Comparison of ENCODE assay signal across 9 cellular contexts in genomic region chr10:58963101-58963534, GRCh38.
DNase-seq lines count a peak whose midpoint lies in the region; FAIRE-seq and TF ChIP-seq lines count a peak whose summit lies in the region.
"Had no signal": no experiment of that assay in that cellular context is flagged by ENCODE, and none has a peak within 500 bp of the region (broad histone marks: within the 10 kb centered on the region; RNA-seq: fewer than 3 reads in every experiment).

No MANE protein-coding gene starts in this region.

- H3K9me3 ChIP-seq in H1 (ENCODE audit: insufficient read depth in 2 of 2, low read depth in 1 of 2, low read length in 1 of 2) (no peaks in the 10 kb centered on the region), parathyroid adenoma (ENCODE audit: control insufficient read depth, low read length) (no peaks in the 10 kb centered on the region)

- no peak overlapping the region for H4K91ac ChIP-seq in H1 (replicated peaks; ENCODE audit: insufficient read length, low read length)

- peaks cover 3% of the 10 kb centered on the region; the same call in 1 of the 2 replicates for H3K23me2 ChIP-seq in H1 (ENCODE audit: low read depth, low read length)

- CTCF ChIA-PET in GM10248 (lab: Yijun Ruan, JAX) (interaction anchor here (1.3 to 2.5 kb wide), 2 partner anchors 8 to 118 kb away, joined by 3 to 8 read pairs; no protein-coding TSS in a partner anchor), H1 (lab: Charles Lee; ENCODE audit: partially characterized antibody) (interaction anchor here (1.1 to 2.6 kb wide), 5 partner anchors 11 to 274 kb away, joined by 3 to 16 read pairs (median 4); no protein-coding TSS in a partner anchor)

- H4K5ac ChIP-seq in H1 (ENCODE audit: insufficient read length, low read depth, low read length), result no peak overlapping the region

- H3K4me3 ChIP-seq in H1 (ENCODE audit: extremely low read depth in 1 of 4, insufficient read depth in 2 of 4, low read depth in 3 of 4, low read length in 4 of 4), result no peak overlapping the region
- H3K4me3 ChIP-seq in parathyroid adenoma (ENCODE audit: low read depth, low read length), result no peak overlapping the region

- H3K4me1 ChIP-seq in H1 (replicated peaks in 1 of 4; ENCODE audit: control insufficient read depth in 3 of 4, insufficient read depth in 4 of 4, low read length in 3 of 4), result peaks cover 4 to 20% (median 13%) of the 10 kb centered on the region in 4 experiments; a peak in 6 of 7 replicates
- H3K4me1 ChIP-seq in parathyroid adenoma, result no peaks in the 10 kb centered on the region

- no peaks in the 10 kb centered on the region for H3K79me2 ChIP-seq in H1 (ENCODE audit: control insufficient read depth in 1 of 2, insufficient read depth in 2 of 2, low read length in 2 of 2)
- H3K79me2 ChIP-seq in parathyroid adenoma, result no peaks in the 10 kb centered on the region

- POLR2A ChIA-PET in GM10248 (lab: Yijun Ruan, JAX), result no interaction called here
- POLR2A ChIA-PET in H1 (lab: Charles Lee; ENCODE audit: partially characterized antibody), result interaction anchor here (1.0 to 1.2 kb wide), 2 partner anchors 13 to 19 kb away, joined by 3 read pairs; no protein-coding TSS in a partner anchor

- H2AK5ac ChIP-seq in H1 (ENCODE audit: low read depth, low read length), result no peak overlapping the region

- H3K27ac ChIP-seq in H1 (ENCODE audit: low read depth, low read length) (no peak overlapping the region), parathyroid adenoma (no peak overlapping the region)

- no peak overlapping the region for H2BK12ac ChIP-seq in H1 (ENCODE audit: low read depth, low read length)

- H2AFZ ChIP-seq in H1 (ENCODE audit: low read length), result no peak overlapping the region
- no peak overlapping the region for H2AFZ ChIP-seq in parathyroid adenoma

- H3K56ac ChIP-seq in H1 (replicated peaks; ENCODE audit: insufficient read length, low read depth, low read length), result no peak overlapping the region

- no peak overlapping the region for H2BK120ac ChIP-seq in H1 (replicated peaks; ENCODE audit: low read depth, low read length)

- H2BK20ac ChIP-seq in H1 (ENCODE audit: low read length), result no peak overlapping the region

- no peak for TF ChIP-seq POLR2A in H1 (IDR thresholded peaks at IDR 0.05; ENCODE audit: control extremely low read depth in 1 of 2, low read depth in 2 of 2, low read length in 2 of 2)

- TF ChIP-seq CTCF in GM10248 (IDR thresholded peaks at IDR 0.05; ENCODE audit: control extremely low read depth, extremely low read depth, low read depth, missing control alignments), result peak; percentile 4
- TF ChIP-seq CTCF in H1 (IDR thresholded peaks at IDR 0.05; ENCODE audit: control extremely low read depth in 1 of 3, insufficient read depth in 1 of 3, low read depth in 1 of 3, low read length in 3 of 3), result peak in 2 of 3 experiments; percentile 60 to 75; a peak in 3 of 4 replicates
- TF ChIP-seq CTCF in parathyroid adenoma (IDR thresholded peaks at IDR 0.05), result peak; percentile 8

- no peaks in the 10 kb centered on the region for H3K79me1 ChIP-seq in H1 (ENCODE audit: low read depth, low read length)

- H2BK5ac ChIP-seq in H1 (ENCODE audit: low read depth, low read length), result no peak overlapping the region

- no peak overlapping the region for H3K14ac ChIP-seq in H1 (ENCODE audit: insufficient read length)

- H3K4me2 ChIP-seq in H1 (ENCODE audit: insufficient read depth in 1 of 2, low read depth in 2 of 2, low read length in 2 of 2) (peak overlapping the region in 1 of 2 experiments; percentile 31; a peak in 1 of 4 replicates), parathyroid adenoma (ENCODE audit: low read length) (no peak overlapping the region)

- no peak overlapping the region for H4K8ac ChIP-seq in H1 (ENCODE audit: extremely low read depth, insufficient read depth, low read length)

- H3K36me3 ChIP-seq in H1 (ENCODE audit: control insufficient read depth in 2 of 4, insufficient read depth in 4 of 4, low read length in 3 of 4) (no peaks in the 10 kb centered on the region), parathyroid adenoma (ENCODE audit: control insufficient read depth, insufficient read depth, low read length) (no peaks in the 10 kb centered on the region)

- no peak overlapping the region for H3K4ac ChIP-seq in H1 (replicated peaks; ENCODE audit: insufficient read length, low read depth, low read length)

- TF ChIP-seq EP300 in H1 (IDR thresholded peaks at IDR 0.05; ENCODE audit: borderline replicate concordance in 1 of 2, low read depth in 2 of 2, low read length in 2 of 2), result no peak

- peak; percentile 48 to 65 for TF ChIP-seq RAD21 in H1 (IDR thresholded peaks at IDR 0.05 in 1 of 2, conservative IDR thresholded peaks at IDR 0.05 in 1 of 2; ENCODE audit: low read depth in 2 of 2, low read length in 2 of 2)

- H3K9ac ChIP-seq in H1 (replicated peaks in 1 of 4; ENCODE audit: extremely low read depth in 1 of 4, low read depth in 3 of 4, low read length in 3 of 4), result no peak overlapping the region
- H3K9ac ChIP-seq in parathyroid adenoma, result no peak overlapping the region

- H3K27me3 ChIP-seq in H1 (replicated peaks in 1 of 4; ENCODE audit: control insufficient read depth in 3 of 4, extremely low read depth in 1 of 4, insufficient read depth in 3 of 4, low read length in 3 of 4), result peaks cover 11 to 51% (median 31%) of the 10 kb centered on the region in 4 experiments
- H3K27me3 ChIP-seq in parathyroid adenoma (ENCODE audit: control insufficient read depth, insufficient read depth, low read length), result no peaks in the 10 kb centered on the region

- H3K18ac ChIP-seq in H1 (ENCODE audit: extremely low read depth, low read length), result no peak overlapping the region

- WGBS in H1 (ENCODE audit: extremely low coverage in 1 of 2, insufficient coverage in 1 of 2, insufficient read length in 1 of 2, insufficient replicate concordance in 2 of 2, low coverage in 1 of 2, low lambda C conversion rate in 2 of 2, missing lambda C conversion rate in 1 of 2), 2 experiments, result 32% methylated on average over 3 of the region's 3 CpGs; no CpG with 5 or more reads in 1 of the 2 experiments

- H2BK15ac ChIP-seq in H1 (ENCODE audit: low read length), result no peak overlapping the region

- no peak overlapping the region for H3K23ac ChIP-seq in H1 (ENCODE audit: insufficient read length)

- FAIRE-seq in H1 (lab: Jason Lieb, UNC), result no peak

- DNase-seq in GM10248 (ENCODE audit: extremely low spot score), result no peak
- peak; percentile 54 for DNase-seq in NCI-H69 (lab: John Stamatoyannopoulos, UW)
- peak in 1 of 2 experiments; percentile 68 for DNase-seq in H1 (ENCODE audit: low read depth in 1 of 2, low spot score in 2 of 2)
- DNase-seq in NCI-H524 treated with DMSO at 0.1 percent for 48 hours (lab: John Stamatoyannopoulos, UW), result no peak
- no peak for DNase-seq in NCI-H2227 (lab: John Stamatoyannopoulos, UW; ENCODE audit: unreplicated experiment)
- no peak for DNase-seq in Kasumi-1 (lab: John Stamatoyannopoulos, UW)
- DNase-seq: activated B cell treated with CpG ODN at 0.5 μM for 24 hours; activated naive CD4-positive, alpha-beta T cell treated with anti-CD3 and anti-CD28 coated beads, Interleukin-2, amount 50 U/mL, for 16 hours had no signal

- H4K20me1 ChIP-seq in H1 (replicated peaks in 1 of 2; ENCODE audit: control insufficient read depth in 1 of 2, insufficient read depth in 2 of 2, low read length in 2 of 2), result no peaks in the 10 kb centered on the region

TF ChIP-seq in H1, 55 proteins besides CTCF, POLR2A, EP300 and RAD21:
- TF ChIP-seq CBX8 (IDR thresholded peaks at IDR 0.05; ENCODE audit: borderline replicate concordance, low read depth, low read length), result no peak
- TF ChIP-seq TCF12 (IDR thresholded peaks at IDR 0.05; ENCODE audit: low read depth, low read length), result peak; percentile 86

Comparison
In these comparisons a context has a peak if more than half of its experiments do, and no peak if none do; other contexts are left out.
1. CTCF ChIP-seq: peak in every context shown above with its lines; median percentile 68 in H1; 8 in parathyroid adenoma; 4 in GM10248.